In genomic region chr6:28923318-28924102, GRCh38 we compare ENCODE assay signal across 8 cellular contexts. TPM values are rescaled to one million over a fixed set of nuclear protein-coding genes. Genes with fewer than 3 reads are reported as not detected.
DNase-seq lines count a peak whose midpoint lies in the region; ATAC-seq and TF ChIP-seq lines count a peak whose summit lies in the region.

Gene TRIM27 (minus strand): TSS chr6:28923985. CDS start chr6:28923632, 353 bp downstream.

- peak within 1 kb of the TSS; percentile 96 for H3K4me3 Mint-ChIP-seq in activated naive CD4-positive, alpha-beta T cell treated with anti-CD3 and anti-CD28 coated beads, Interleukin-2, amount 50 U/mL, for 24 hours

- TF ChIP-seq CTCF in omental fat pad (IDR thresholded peaks at IDR 0.05) (no peak), thoracic aorta (IDR thresholded peaks at IDR 0.05) (no peak)

- H3K4me3 ChIP-seq in SK-N-MC (peak within 1 kb of the TSS; percentile 94), thoracic aorta (peak within 1 kb of the TSS; percentile 98)

- H3K27me3 ChIP-seq in thoracic aorta (replicated peaks; ENCODE audit: insufficient read depth), result no peaks in the 10 kb centered on the region

- H3K9me3 ChIP-seq in SK-N-MC (ENCODE audit: low read depth, low read length) (no peaks in the 10 kb centered on the region), thoracic aorta (no peaks in the 10 kb centered on the region)

- H3K27ac ChIP-seq in SK-N-MC (peak within 1 kb of the TSS; percentile 57; the same call in 1 of the 2 replicates), thoracic aorta (peak within 1 kb of the TSS; percentile 97 to 98)

- H3K36me3 Mint-ChIP-seq in activated naive CD4-positive, alpha-beta T cell treated with anti-CD3 and anti-CD28 coated beads, Interleukin-2, amount 50 U/mL, for 24 hours, result peaks cover 13% of the 10 kb centered on the region

- H3K27me3 Mint-ChIP-seq in activated naive CD4-positive, alpha-beta T cell treated with anti-CD3 and anti-CD28 coated beads, Interleukin-2, amount 50 U/mL, for 24 hours, result no peaks in the 10 kb centered on the region

- peak within 1 kb of the TSS; percentile 91 for H3K9ac ChIP-seq in SK-N-MC (ENCODE audit: insufficient read length)

- H3K4me1 ChIP-seq in thoracic aorta (ENCODE audit: control insufficient read depth in 1 of 2, low read depth in 2 of 2), result peaks cover 5 to 26% of the 10 kb centered on the region in 2 donors

- H3K4me1 Mint-ChIP-seq in activated naive CD4-positive, alpha-beta T cell treated with anti-CD3 and anti-CD28 coated beads, Interleukin-2, amount 50 U/mL, for 24 hours, result peaks cover 42% of the 10 kb centered on the region

- ATAC-seq in omental fat pad (ENCODE audit: low FRiP score) (peak; percentile 94), thoracic aorta (ENCODE audit: insufficient number of reproducible peaks, low FRiP score, low read depth) (peak; percentile 89)

- no peaks in the 10 kb centered on the region for H3K9me3 Mint-ChIP-seq in activated naive CD4-positive, alpha-beta T cell treated with anti-CD3 and anti-CD28 coated beads, Interleukin-2, amount 50 U/mL, for 24 hours

- DNase-seq in GDM1 (lab: John Stamatoyannopoulos, UW), result peak; percentile 84
- peak; percentile 77 for DNase-seq in H4 (ENCODE audit: low spot score)
- peak; percentile 92 for DNase-seq in LoVo (ENCODE audit: low spot score)
- no peak for DNase-seq in SK-N-MC (ENCODE audit: low read depth, low spot score)
- DNase-seq in glomerular endothelial cell (ENCODE audit: extremely low read depth, low read depth, low spot score), result no peak
- DNase-seq in omental fat pad (ENCODE audit: low spot score), result peak; percentile 66
- peak; percentile 43 for DNase-seq in thoracic aorta (ENCODE audit: low spot score)

- H3K36me3 ChIP-seq in SK-N-MC (ENCODE audit: insufficient read depth, low read length) (peaks cover 38% of the 10 kb centered on the region), thoracic aorta (peaks cover 13% of the 10 kb centered on the region)

- peak within 1 kb of the TSS; percentile 91 for H3K27ac Mint-ChIP-seq in activated naive CD4-positive, alpha-beta T cell treated with anti-CD3 and anti-CD28 coated beads, Interleukin-2, amount 50 U/mL, for 24 hours

RNA-seq across cellular contexts. Expression of gene TRIM27, which starts in this region (rescaled TPM):
- total RNA-seq in H4 (2014; rRNA removed; shearing (Covaris generic)), result 66.8 and 72.7 TPM in 2 replicates
- total RNA-seq in glomerular endothelial cell, result 68.7 and 85.6 TPM in 2 replicates
- total RNA-seq in omental fat pad, result 10 to 100 TPM; 37.0 to 75.2 (median 58.4) TPM
- total RNA-seq in thoracic aorta, result 10 to 100 TPM; 61.9 to 86.2 TPM

Comparison
In these comparisons a context has a peak if more than half of its experiments do, and no peak if none do; other contexts are left out.
1. DNase-seq: peak in GDM1 (single experiment), H4 (single experiment), LoVo (single experiment), omental fat pad (single experiment) and thoracic aorta (single experiment); none in SK-N-MC (single experiment) and glomerular endothelial cell (single experiment).